In genomic region chr13:69737129-69737935, GRCh38 we compare ENCODE assay signal across 1 cellular context.
TF ChIP-seq lines count a peak whose summit lies in the region.

No MANE protein-coding gene starts in this region.

TF ChIP-seq in GM12878, 131 proteins besides CTCF, POLR2A, EP300 and RAD21 (continued from another document):
- TF ChIP-seq, protein P1, sequence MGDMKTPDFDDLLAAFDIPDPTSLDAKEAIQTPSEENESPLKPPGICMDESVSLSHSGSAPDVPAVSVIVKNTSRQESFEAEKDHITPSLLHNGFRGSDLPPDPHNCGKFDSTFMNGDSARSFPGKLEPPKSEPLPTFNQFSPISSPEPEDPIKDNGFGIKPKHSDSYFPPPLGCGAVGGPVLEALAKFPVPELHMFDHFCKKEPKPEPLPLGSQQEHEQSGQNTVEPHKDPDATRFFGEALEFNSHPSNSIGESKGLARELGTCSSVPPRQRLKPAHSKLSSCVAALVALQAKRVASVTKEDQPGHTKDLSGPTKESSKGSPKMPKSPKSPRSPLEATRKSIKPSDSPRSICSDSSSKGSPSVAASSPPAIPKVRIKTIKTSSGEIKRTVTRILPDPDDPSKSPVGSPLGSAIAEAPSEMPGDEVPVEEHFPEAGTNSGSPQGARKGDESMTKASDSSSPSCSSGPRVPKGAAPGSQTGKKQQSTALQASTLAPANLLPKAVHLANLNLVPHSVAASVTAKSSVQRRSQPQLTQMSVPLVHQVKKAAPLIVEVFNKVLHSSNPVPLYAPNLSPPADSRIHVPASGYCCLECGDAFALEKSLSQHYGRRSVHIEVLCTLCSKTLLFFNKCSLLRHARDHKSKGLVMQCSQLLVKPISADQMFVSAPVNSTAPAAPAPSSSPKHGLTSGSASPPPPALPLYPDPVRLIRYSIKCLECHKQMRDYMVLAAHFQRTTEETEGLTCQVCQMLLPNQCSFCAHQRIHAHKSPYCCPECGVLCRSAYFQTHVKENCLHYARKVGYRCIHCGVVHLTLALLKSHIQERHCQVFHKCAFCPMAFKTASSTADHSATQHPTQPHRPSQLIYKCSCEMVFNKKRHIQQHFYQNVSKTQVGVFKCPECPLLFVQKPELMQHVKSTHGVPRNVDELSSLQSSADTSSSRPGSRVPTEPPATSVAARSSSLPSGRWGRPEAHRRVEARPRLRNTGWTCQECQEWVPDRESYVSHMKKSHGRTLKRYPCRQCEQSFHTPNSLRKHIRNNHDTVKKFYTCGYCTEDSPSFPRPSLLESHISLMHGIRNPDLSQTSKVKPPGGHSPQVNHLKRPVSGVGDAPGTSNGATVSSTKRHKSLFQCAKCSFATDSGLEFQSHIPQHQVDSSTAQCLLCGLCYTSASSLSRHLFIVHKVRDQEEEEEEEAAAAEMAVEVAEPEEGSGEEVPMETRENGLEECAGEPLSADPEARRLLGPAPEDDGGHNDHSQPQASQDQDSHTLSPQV (IDR thresholded peaks at IDR 0.05), result no peak
- TF ChIP-seq IKZF1 (conservative IDR thresholded peaks at IDR 0.05) (no peak), EGR1 (IDR thresholded peaks at IDR 0.05; ENCODE audit: borderline replicate concordance in 1 of 2, low read depth in 2 of 2, low read length in 2 of 2) (no peak), BMI1 (IDR thresholded peaks at IDR 0.05; ENCODE audit: borderline replicate concordance) (no peak), NFXL1 (IDR thresholded peaks at IDR 0.05; ENCODE audit: borderline replicate concordance) (no peak), PAX5 (IDR thresholded peaks at IDR 0.05; ENCODE audit: borderline replicate concordance, low read depth, low read length) (no peak), TBL1XR1 (IDR thresholded peaks at IDR 0.05; ENCODE audit: low read depth, low read length) (no peak), PML (IDR thresholded peaks at IDR 0.05; ENCODE audit: low read length) (no peak), SKIL (IDR thresholded peaks at IDR 0.05; ENCODE audit: low read depth, poor library complexity, severe bottlenecking) (no peak), NR2C1 (IDR thresholded peaks at IDR 0.05) (no peak), RB1 (IDR thresholded peaks at IDR 0.05; ENCODE audit: borderline replicate concordance) (no peak)
